ENCODE assay signal across 14 cellular contexts in genomic region chr10:73803680-73804286, GRCh38. TPM values are rescaled to one million over a fixed set of nuclear protein-coding genes. Genes with fewer than 3 reads are reported as not detected.
A peak's percentile ranks its signal among the peaks of the same experiment; 100 is the strongest.
DNase-seq lines count a peak whose midpoint lies in the region; ATAC-seq and TF ChIP-seq lines count a peak whose summit lies in the region.
"Had no signal": no experiment of that assay in that cellular context is flagged by ENCODE, and none has a peak within 500 bp of the region (broad histone marks: within the 10 kb centered on the region; RNA-seq: fewer than 3 reads in every experiment).

No MANE protein-coding gene starts in this region.

- H3K4me1 Mint-ChIP-seq in chondrocyte (ENCODE audit: low read depth): peaks cover 14% of the 10 kb centered on the region

- peaks cover 30% of the 10 kb centered on the region for H3K36me3 Mint-ChIP-seq in chondrocyte (ENCODE audit: low read depth)

- H3K27ac Mint-ChIP-seq in chondrocyte (ENCODE audit: unreplicated experiment): peak overlapping the region; percentile 50

- DNase-seq in chondrocyte (ENCODE audit: low spot score) (no peak), hippocampal formation (lab: John Stamatoyannopoulos, UW) (no peak), testis (no peak), SW 1271 (lab: John Stamatoyannopoulos, UW) (no peak)
- no peak for DNase-seq in activated CD4-positive, alpha-beta T cell treated with anti-CD3 and anti-CD28 coated beads, Interleukin-2, amount 50 U/mL, for 4 hours
- DNase-seq: DND-41, lower lobe of right lung, NCI-H446 treated with DMSO at 0.1 percent for 48 hours, stomach, T-helper 9 cell had no signal

- H3K9me3 Mint-ChIP-seq in chondrocyte (ENCODE audit: low read depth): no peaks in the 10 kb centered on the region

- H3K27me3 ChIP-seq in testis: no peaks in the 10 kb centered on the region
- H3K27me3 ChIP-seq: stomach had no signal

- no peaks in the 10 kb centered on the region for H3K4me1 ChIP-seq in testis

- TF ChIP-seq POLR2A in testis (IDR thresholded peaks at IDR 0.05): no peak

- H3K27me3 Mint-ChIP-seq in chondrocyte (ENCODE audit: low read depth): no peaks in the 10 kb centered on the region

- no peaks in the 10 kb centered on the region for H3K36me3 ChIP-seq in testis (ENCODE audit: low read depth, missing control alignments)

- ATAC-seq in GM19023 (IDR thresholded peaks at IDR 0.05; ENCODE audit: unreplicated experiment) (peak; percentile 63), HG03045 (IDR thresholded peaks at IDR 0.05; ENCODE audit: unreplicated experiment) (peak; percentile 62)
- ATAC-seq: lower lobe of right lung had no signal

- intact Hi-C loops in testis (cut with DNase I; ENCODE audit: low total_unique reads): no loop called here

- no peak overlapping the region for H3K4me3 Mint-ChIP-seq in chondrocyte (ENCODE audit: unreplicated experiment)

- peak overlapping the region; percentile 63; the same call in 1 of the 2 replicates for H3K27ac ChIP-seq in C4-2B
- no peak overlapping the region for H3K27ac ChIP-seq in testis
- H3K27ac ChIP-seq: lower lobe of right lung had no signal

- no peaks in the 10 kb centered on the region for H3K9me3 ChIP-seq in testis
- H3K9me3 ChIP-seq: lower lobe of right lung, stomach had no signal

- TF ChIP-seq CTCF in C4-2B (conservative IDR thresholded peaks at IDR 0.05) (no peak), chondrocyte (IDR thresholded peaks at IDR 0.05) (no peak), testis (IDR thresholded peaks at IDR 0.05) (no peak)

- H3K4me3 ChIP-seq in testis: no peak overlapping the region
- H3K4me3 ChIP-seq: lower lobe of right lung, skin epidermis, stomach had no signal

RNA-seq across cellular contexts. Expression of gene NDST2, which starts 7.6 kb away (rescaled TPM):
- total RNA-seq in chondrocyte: 24.4 to 29.0 TPM (median 27.3 TPM) in 3 replicates
- total RNA-seq in testis: 10 to 100 TPM; 46.7 to 60.9 TPM
- 37.2 TPM for polyA plus RNA-seq in testis (ENCODE audit: insufficient read depth, low read depth, low replicate concordance)

RNA-seq across cellular contexts. Expression of gene ZSWIM8, which starts 18.4 kb away (rescaled TPM):
- total RNA-seq in chondrocyte (102 to 124 TPM (median 117 TPM) in 3 replicates), testis (100 to 1,000 TPM; 192 to 289 TPM)
- 204 TPM for polyA plus RNA-seq in testis (ENCODE audit: insufficient read depth, low read depth, low replicate concordance)

RNA-seq across cellular contexts. Expression of gene CHCHD1, which starts 21.9 kb away (rescaled TPM):
- total RNA-seq in chondrocyte (14.8 to 27.5 TPM (median 17.4 TPM) in 3 replicates), testis (10 to 100 TPM; 27.9 to 31.3 TPM)
- polyA plus RNA-seq in testis (ENCODE audit: insufficient read depth, low read depth, low replicate concordance): 37.4 TPM

RNA-seq across cellular contexts. Expression of gene SEC24C, which starts 59.6 kb away (rescaled TPM):
- total RNA-seq in chondrocyte (54.0 to 69.1 TPM (median 55.6 TPM) in 3 replicates), testis (10 to 100 TPM; 77.8 to 82.0 TPM)
- polyA plus RNA-seq in testis (ENCODE audit: insufficient read depth, low read depth, low replicate concordance): 92.4 TPM
